In genomic region chr17:76528528-76529223, GRCh38 we compare ENCODE assay signal across 1 cellular context.
TF ChIP-seq lines count a peak whose summit lies in the region.

No MANE protein-coding gene starts in this region.

TF ChIP-seq in K562, 482 proteins besides CTCF, POLR2A, EP300 and RAD21 (continues in another document):
- 0 out of 2 replicates have a peak, but pooled peaks have one; percentile 31 for TF ChIP-seq NFATC3 (IDR thresholded peaks at IDR 0.05)
- peak; percentile 48 for TF ChIP-seq POLR2B (IDR thresholded peaks at IDR 0.05; ENCODE audit: low read depth, partially characterized antibody)
- TF ChIP-seq RBM39 (optimal IDR thresholded peaks at IDR 0.05; ENCODE audit: low read depth, low read length): no peak
- TF ChIP-seq PHF20 (IDR thresholded peaks at IDR 0.05; ENCODE audit: partially characterized antibody): no peak
- peak; percentile 26 for TF ChIP-seq KDM5B (IDR thresholded peaks at IDR 0.05; ENCODE audit: insufficient replicate concordance, low read depth, low read length)
- TF ChIP-seq HNRNPH1 (optimal IDR thresholded peaks at IDR 0.05; ENCODE audit: low read depth, low read length): no peak
- TF ChIP-seq L3MBTL2 (IDR thresholded peaks at IDR 0.05): no peak
- TF ChIP-seq RBBP5 (IDR thresholded peaks at IDR 0.05; ENCODE audit: borderline replicate concordance, insufficient read depth, low read length, poor library complexity, severe bottlenecking): peak; percentile 18
- TF ChIP-seq YY1 (IDR thresholded peaks at IDR 0.05; ENCODE audit: borderline replicate concordance in 1 of 3, control insufficient read depth in 1 of 3, extremely low read depth in 1 of 3, insufficient read depth in 3 of 3, insufficient read length in 1 of 3, insufficient replicate concordance in 2 of 3, low read depth in 1 of 3, low read length in 2 of 3): peak in 1 of 3 experiments; percentile 33
- TF ChIP-seq THAP12 (CRISPR knock-in tag; IDR thresholded peaks at IDR 0.05): no peak
- TF ChIP-seq MTA1 (IDR thresholded peaks at IDR 0.05; ENCODE audit: borderline replicate concordance): peak; percentile 44; the same call in 1 of the 2 replicates
- peak; percentile 33; the same call in 1 of the 2 replicates for TF ChIP-seq PHF8 (IDR thresholded peaks at IDR 0.05; ENCODE audit: borderline replicate concordance, low read length)
- TF ChIP-seq NCOA4 (IDR thresholded peaks at IDR 0.05; ENCODE audit: partially characterized antibody): no peak
- no peak for TF ChIP-seq LEF1 (IDR thresholded peaks at IDR 0.05)
- peak; percentile 33 for TF ChIP-seq EP400 (IDR thresholded peaks at IDR 0.05)
- TF ChIP-seq ZBTB7A (IDR thresholded peaks at IDR 0.05; ENCODE audit: borderline replicate concordance, control insufficient read depth, low read depth, low read length): peak; percentile 77
- TF ChIP-seq BACH1 (tag; IDR thresholded peaks at IDR 0.05): no peak
- no peak for TF ChIP-seq FOS (IDR thresholded peaks at IDR 0.05; ENCODE audit: extremely low read depth, insufficient read length)
- TF ChIP-seq ZNF318 (IDR thresholded peaks at IDR 0.05; ENCODE audit: borderline replicate concordance in 1 of 2, low read depth in 1 of 2): no peak
- no peak for TF ChIP-seq CBX1 (IDR thresholded peaks at IDR 0.05; ENCODE audit: low read depth)
- TF ChIP-seq MTA2 (IDR thresholded peaks at IDR 0.05; ENCODE audit: low read depth): peak; percentile 12; the same call in 1 of the 2 replicates
- no peak for TF ChIP-seq ZNF124 (CRISPR knock-in tag; IDR thresholded peaks at IDR 0.05)
- TF ChIP-seq GTF2F1 (IDR thresholded peaks at IDR 0.05; ENCODE audit: low read depth, low read length): no peak
- TF ChIP-seq PRMT5 (CRISPR knock-in tag; IDR thresholded peaks at IDR 0.05): no peak
- 0 out of 2 replicates have a peak, but pooled peaks have one; percentile 36 for TF ChIP-seq RBFOX2 (IDR thresholded peaks at IDR 0.05; ENCODE audit: low read depth, low read length)
- TF ChIP-seq CTCFL (IDR thresholded peaks at IDR 0.05; ENCODE audit: borderline replicate concordance, insufficient read depth, low read depth, low read length, poor library complexity, severe bottlenecking): peak; percentile 52
- no peak for TF ChIP-seq FOXM1 (IDR thresholded peaks at IDR 0.05; ENCODE audit: low read depth)
- no peak for TF ChIP-seq FOXM1 (CRISPR knock-in tag; IDR thresholded peaks at IDR 0.05; ENCODE audit: low read depth)
- TF ChIP-seq NCOA2 (IDR thresholded peaks at IDR 0.05; ENCODE audit: partially characterized antibody in 2 of 2): no peak
- TF ChIP-seq ZNF398 (CRISPR knock-in tag; IDR thresholded peaks at IDR 0.05): no peak
- peak; percentile 50; the same call in 1 of the 2 replicates for TF ChIP-seq CBFA2T3 (IDR thresholded peaks at IDR 0.05)
- TF ChIP-seq CEBPB (tag; IDR thresholded peaks at IDR 0.05): no peak
- peak; percentile 52 for TF ChIP-seq FOXJ2 (tag; IDR thresholded peaks at IDR 0.05)
- TF ChIP-seq CXXC5 (CRISPR knock-in tag; IDR thresholded peaks at IDR 0.05): 0 out of 2 replicates have a peak, but pooled peaks have one; percentile 13
- no peak for TF ChIP-seq MCM3 (IDR thresholded peaks at IDR 0.05)
- no peak for TF ChIP-seq ZEB2 (IDR thresholded peaks at IDR 0.05)
- no peak for TF ChIP-seq ZC3H11A (IDR thresholded peaks at IDR 0.05; ENCODE audit: low read depth, low read length)
- no peak for TF ChIP-seq HNRNPK (IDR thresholded peaks at IDR 0.05; ENCODE audit: low read depth, low read length, poor library complexity, severe bottlenecking)
- TF ChIP-seq GTF3C2 (IDR thresholded peaks at IDR 0.05; ENCODE audit: borderline replicate concordance, extremely low read depth, insufficient read length): peak; percentile 34
- TF ChIP-seq E4F1 (CRISPR knock-in tag; IDR thresholded peaks at IDR 0.05; ENCODE audit: borderline replicate concordance): no peak
- TF ChIP-seq KAT7 (CRISPR knock-in tag; IDR thresholded peaks at IDR 0.05; ENCODE audit: borderline replicate concordance): no peak
